7 cellular contexts compared by ENCODE assay signal in genomic region chr14:21095430-21096205, GRCh38. TPM values are rescaled to one million over a fixed set of nuclear protein-coding genes. Genes with fewer than 3 reads are reported as not detected.
DNase-seq lines count a peak whose midpoint lies in the region; ATAC-seq and TF ChIP-seq lines count a peak whose summit lies in the region.
"Had no signal": no experiment of that assay in that cellular context is flagged by ENCODE, and none has a peak within 500 bp of the region (broad histone marks: within the 10 kb centered on the region; RNA-seq: fewer than 3 reads in every experiment).

No MANE protein-coding gene starts in this region.

- H3K27me3 ChIP-seq in GM23338 (ENCODE audit: insufficient read depth): no peaks in the 10 kb centered on the region

- H3K4me1 Mint-ChIP-seq in GM23338: peaks cover 70% of the 10 kb centered on the region
- H3K4me1 Mint-ChIP-seq in nephron progenitor cell: peaks cover 79% of the 10 kb centered on the region

- H3K4me3 Mint-ChIP-seq in GM23338: peak overlapping the region; percentile 92
- peak overlapping the region; percentile 90 for H3K4me3 Mint-ChIP-seq in nephron progenitor cell

- H3K9me2 ChIP-seq in GM23338 (ENCODE audit: insufficient read depth): no peaks in the 10 kb centered on the region

- peaks cover 48% of the 10 kb centered on the region for H3K4me1 ChIP-seq in GM23338 (ENCODE audit: insufficient read depth)

- ATAC-seq in GM23338: no peak
- ATAC-seq in HG02870 (IDR thresholded peaks at IDR 0.05; ENCODE audit: unreplicated experiment): no peak

- H3K9me3 Mint-ChIP-seq in GM23338: peaks cover 8% of the 10 kb centered on the region; the same call in 2 of the 3 replicates
- H3K9me3 Mint-ChIP-seq in nephron progenitor cell: no peaks in the 10 kb centered on the region

- DNase-seq in GM23338 (ENCODE audit: low spot score) (peak; percentile 70), astrocyte of the hippocampus (ENCODE audit: low read depth, low spot score) (peak; percentile 56), nephron progenitor cell (peak; percentile 33), mucosa of gallbladder (ENCODE audit: low spot score) (no peak), mesenteric fat pad (ENCODE audit: low spot score) (no peak)
- DNase-seq: stimulated activated CD4-positive, alpha-beta T cell treated with anti-CD3 and anti-CD28 coated beads, Interleukin-2, amount 100 ng/mL, for 48 hours had no signal

- peak overlapping the region; percentile 91; the same call in 1 of the 2 replicates for H3K27ac ChIP-seq in GM23338 (ENCODE audit: low read depth)

- H2AFZ ChIP-seq in GM23338: no peak overlapping the region

- peaks cover 11% of the 10 kb centered on the region for H4K20me1 ChIP-seq in GM23338 (replicated peaks; ENCODE audit: insufficient read depth)

- H3K27ac Mint-ChIP-seq in GM23338: peak overlapping the region; percentile 30; the same call in 1 of the 2 replicates
- H3K27ac Mint-ChIP-seq in nephron progenitor cell: peak overlapping the region; percentile 78

- peaks cover 10% of the 10 kb centered on the region for H3K36me3 ChIP-seq in GM23338 (ENCODE audit: insufficient read depth)

- H3K36me3 Mint-ChIP-seq in GM23338 (ENCODE audit: low read depth): peaks cover 29% of the 10 kb centered on the region
- peaks cover 27% of the 10 kb centered on the region for H3K36me3 Mint-ChIP-seq in nephron progenitor cell (ENCODE audit: low read depth)

- TF ChIP-seq CTCF in GM23338 (conservative IDR thresholded peaks at IDR 0.05; ENCODE audit: low read depth in 2 of 2) (no peak), nephron progenitor cell (IDR thresholded peaks at IDR 0.05) (no peak)

- peaks cover 33% of the 10 kb centered on the region for H3F3A ChIP-seq in GM23338 (replicated peaks; ENCODE audit: low read depth)

- peaks cover 47% of the 10 kb centered on the region for H3K79me2 ChIP-seq in GM23338 (replicated peaks; ENCODE audit: insufficient read depth)

- peak overlapping the region; percentile 46; the same call in 1 of the 2 replicates for H3K4me3 ChIP-seq in GM23338

- H3K4me2 ChIP-seq in GM23338: peak overlapping the region; percentile 98

- H3K27me3 Mint-ChIP-seq in GM23338 (ENCODE audit: insufficient read depth, low read depth, poor library complexity): peaks cover 34% of the 10 kb centered on the region
- H3K27me3 Mint-ChIP-seq in nephron progenitor cell (ENCODE audit: low read depth, poor library complexity): peaks cover 3% of the 10 kb centered on the region

TF ChIP-seq in GM23338, 12 proteins besides CTCF, POLR2A, EP300 and RAD21:
- no peak for TF ChIP-seq NANOG (IDR thresholded peaks at IDR 0.05; ENCODE audit: borderline replicate concordance)
- peak; percentile 89 for TF ChIP-seq REST (IDR thresholded peaks at IDR 0.05; ENCODE audit: unreplicated experiment)

RNA-seq across cellular contexts. Expression of gene ZNF219, which starts 2.8 kb away (rescaled TPM):
- 148 and 153 TPM in 2 replicates for total RNA-seq in GM23338 (2014; rRNA removed; shearing (Covaris generic))
- 35.5 and 37.7 TPM in 2 replicates for polyA plus RNA-seq in GM23338 (2016; fragmentation: Nextera tagmentation; extraction: Ambion mirVana)
- total RNA-seq in mucosa of gallbladder (57.5 TPM), mesenteric fat pad (80.6 TPM)

RNA-seq across cellular contexts. Expression of gene TMEM253, which starts 5.2 kb away (rescaled TPM):
- 0.59 TPM in 1 of 2 replicates, not detected in the other for total RNA-seq in GM23338 (2014; rRNA removed; shearing (Covaris generic))
- 0.95 and 2.7 TPM in 2 replicates for polyA plus RNA-seq in GM23338 (2016; fragmentation: Nextera tagmentation; extraction: Ambion mirVana)
- total RNA-seq in mucosa of gallbladder (4.3 TPM), mesenteric fat pad (2.2 TPM)

RNA-seq across cellular contexts. Expression of gene ARHGEF40, which starts 25.5 kb away (rescaled TPM):
- total RNA-seq in GM23338 (2014; rRNA removed; shearing (Covaris generic)): 38.6 and 44.6 TPM in 2 replicates
- 17.7 and 21.5 TPM in 2 replicates for polyA plus RNA-seq in GM23338 (2016; fragmentation: Nextera tagmentation; extraction: Ambion mirVana)
- total RNA-seq in mucosa of gallbladder (124 TPM), mesenteric fat pad (81.1 TPM)

RNA-seq across cellular contexts. Expression of gene RNASE8, which starts 38.0 kb away (rescaled TPM):
- not detected in 2 replicates for total RNA-seq in GM23338 (2014; rRNA removed; shearing (Covaris generic))
- not detected in 2 replicates for polyA plus RNA-seq in GM23338 (2016; fragmentation: Nextera tagmentation; extraction: Ambion mirVana)
- not detected for total RNA-seq in mucosa of gallbladder
- not detected for total RNA-seq in mesenteric fat pad

RNA-seq across cellular contexts. Expression of gene RNASE7, which starts 53.5 kb away (rescaled TPM):
- total RNA-seq in GM23338 (2014; rRNA removed; shearing (Covaris generic)): not detected in 2 replicates
- polyA plus RNA-seq in GM23338 (2016; fragmentation: Nextera tagmentation; extraction: Ambion mirVana): not detected in 2 replicates
- total RNA-seq in mucosa of gallbladder: 22.1 TPM
- 0.39 TPM for total RNA-seq in mesenteric fat pad

Comparison
In these comparisons a context has a peak if more than half of its experiments do, and no peak if none do; other contexts are left out.
1. DNase-seq: peak in GM23338 (single experiment), astrocyte of the hippocampus (single experiment) and nephron progenitor cell (single experiment); none in mucosa of gallbladder (single experiment) and mesenteric fat pad (single experiment).